Comparison of ENCODE assay signal across 27 cellular contexts in genomic region chr2:1501196-1501851, GRCh38.
"Had no signal": no experiment of that assay in that cellular context is flagged by ENCODE, and none has a peak within 500 bp of the region (broad histone marks: within the 10 kb centered on the region; RNA-seq: fewer than 3 reads in every experiment).

No MANE protein-coding gene starts in this region.

- H3K36me3 ChIP-seq: cardiac muscle cell, ovary, right atrium auricular region had no signal

- H3K4me3 Mint-ChIP-seq: activated CD8-positive, alpha-beta memory T cell treated with anti-CD3 and anti-CD28 coated beads, Interleukin-2, amount 10 ng/mL, durations not matched to agents 7 days and 5 days; activated CD8-positive, alpha-beta T cell treated with anti-CD3 and anti-CD28 coated beads for 36 hours; activated T-helper 1 cell treated with anti-CD3 and anti-CD28 coated beads, Interleukin-12 subunit alpha, Interleukin-12 subunit beta, Interleukin-2, Interleukin-4 antibody, amounts not matched to agents 30 ng/mL and 10 ng/mL and 1 ng/mL, durations not matched to agents 14 hours and 24 hours and 36 hours; mesothelial cell of epicardium; naive thymus-derived CD8-positive, alpha-beta T cell; stimulated activated naive B cell treated with anti-CD40 and anti-IgM and Interleukin-4, amounts not matched to agents 10 μg/mL and 1 μg/mL and 100 μg/mL, for 72 hours; T-helper 17 cell; type B pancreatic cell had no signal

- H3K4me1 Mint-ChIP-seq: activated CD8-positive, alpha-beta memory T cell treated with anti-CD3 and anti-CD28 coated beads, Interleukin-2, amount 10 ng/mL, durations not matched to agents 7 days and 5 days; mesothelial cell of epicardium; stimulated activated naive B cell treated with anti-CD40 and anti-IgM and Interleukin-4, amounts not matched to agents 10 μg/mL and 1 μg/mL and 100 μg/mL, for 72 hours had no signal

- DNase-seq: activated CD4-positive, alpha-beta T cell treated with anti-CD3 and anti-CD28 coated beads for 48 hours; activated CD8-positive, alpha-beta memory T cell treated with anti-CD3 and anti-CD28 coated beads, Interleukin-2, amount 10 ng/mL, durations not matched to agents 7 days and 5 days; activated CD8-positive, alpha-beta T cell treated with anti-CD3 and anti-CD28 coated beads for 36 hours; activated T-cell treated with anti-CD3 and anti-CD28 coated beads for 4 hours; body of pancreas; dermis blood vessel endothelial cell; effector CD8-positive, alpha-beta T cell; erythroblast; foreskin keratinocyte; mammary epithelial cell; psoas muscle; small intestine; stimulated activated CD4-positive, alpha-beta T cell treated with anti-CD3 and anti-CD28 coated beads, Interleukin-15, amount 100 ng/mL, for 24 hours; stimulated activated CD4-positive, alpha-beta T cell treated with anti-CD3 and anti-CD28 coated beads, Interleukin-2, amount 100 ng/mL, for 48 hours; stimulated activated CD8-positive, alpha-beta memory T cell treated with anti-CD3 and anti-CD28 coated beads, Interleukin-4, amount 100 ng/mL, for 48 hours; stimulated activated naive B cell treated with anti-CD40 and anti-IgM and Interleukin-4, amounts not matched to agents 10 μg/mL and 1 μg/mL and 100 μg/mL, for 72 hours; SW 1271; T-helper 17 cell; testis had no signal

- H3K9me3 Mint-ChIP-seq: activated CD8-positive, alpha-beta T cell treated with anti-CD3 and anti-CD28 coated beads for 36 hours; activated T-helper 1 cell treated with anti-CD3 and anti-CD28 coated beads, Interleukin-12 subunit alpha, Interleukin-12 subunit beta, Interleukin-2, Interleukin-4 antibody, amounts not matched to agents 30 ng/mL and 10 ng/mL and 1 ng/mL, durations not matched to agents 14 hours and 24 hours and 36 hours; mesothelial cell of epicardium; naive thymus-derived CD8-positive, alpha-beta T cell; stimulated activated naive B cell treated with anti-CD40 and anti-IgM and Interleukin-4, amounts not matched to agents 10 μg/mL and 1 μg/mL and 100 μg/mL, for 72 hours; type B pancreatic cell had no signal

- H3K27ac ChIP-seq: body of pancreas, cardiac muscle cell, foreskin keratinocyte, ovary, psoas muscle, right atrium auricular region, SK-N-MC, testis had no signal

- H3K36me3 Mint-ChIP-seq: activated CD8-positive, alpha-beta memory T cell treated with anti-CD3 and anti-CD28 coated beads, Interleukin-2, amount 10 ng/mL, durations not matched to agents 7 days and 5 days; mesothelial cell of epicardium; naive thymus-derived CD8-positive, alpha-beta T cell; stimulated activated naive B cell treated with anti-CD40 and anti-IgM and Interleukin-4, amounts not matched to agents 10 μg/mL and 1 μg/mL and 100 μg/mL, for 72 hours; type B pancreatic cell had no signal

- ATAC-seq: activated CD8-positive, alpha-beta memory T cell treated with anti-CD3 and anti-CD28 coated beads, Interleukin-2, amount 10 ng/mL, durations not matched to agents 7 days and 5 days; activated CD8-positive, alpha-beta T cell treated with anti-CD3 and anti-CD28 coated beads for 36 hours; body of pancreas; foreskin keratinocyte; naive thymus-derived CD8-positive, alpha-beta T cell; psoas muscle; stimulated activated naive B cell treated with anti-CD40 and anti-IgM and Interleukin-4, amounts not matched to agents 10 μg/mL and 1 μg/mL and 100 μg/mL, for 72 hours; T-helper 17 cell had no signal

- H3K27ac Mint-ChIP-seq: activated CD8-positive, alpha-beta memory T cell treated with anti-CD3 and anti-CD28 coated beads, Interleukin-2, amount 10 ng/mL, durations not matched to agents 7 days and 5 days; activated CD8-positive, alpha-beta T cell treated with anti-CD3 and anti-CD28 coated beads for 36 hours; activated T-helper 1 cell treated with anti-CD3 and anti-CD28 coated beads, Interleukin-12 subunit alpha, Interleukin-12 subunit beta, Interleukin-2, Interleukin-4 antibody, amounts not matched to agents 30 ng/mL and 10 ng/mL and 1 ng/mL, durations not matched to agents 14 hours and 24 hours and 36 hours; mesothelial cell of epicardium; naive thymus-derived CD8-positive, alpha-beta T cell; stimulated activated naive B cell treated with anti-CD40 and anti-IgM and Interleukin-4, amounts not matched to agents 10 μg/mL and 1 μg/mL and 100 μg/mL, for 72 hours; type B pancreatic cell had no signal

- H3K9me3 ChIP-seq: body of pancreas, ovary, psoas muscle, right atrium auricular region, testis had no signal

- H3K27me3 ChIP-seq: body of pancreas, cardiac muscle cell, foreskin keratinocyte, ovary, right atrium auricular region, testis had no signal

- H3K4me3 ChIP-seq: body of pancreas, cardiac muscle cell, ovary, psoas muscle, right atrium auricular region, SK-N-MC, testis had no signal

- H3K4me1 ChIP-seq: body of pancreas, foreskin keratinocyte, psoas muscle, right atrium auricular region, testis had no signal

- H3K27me3 Mint-ChIP-seq: activated CD8-positive, alpha-beta memory T cell treated with anti-CD3 and anti-CD28 coated beads, Interleukin-2, amount 10 ng/mL, durations not matched to agents 7 days and 5 days; activated CD8-positive, alpha-beta T cell treated with anti-CD3 and anti-CD28 coated beads for 36 hours; naive thymus-derived CD8-positive, alpha-beta T cell; T-helper 17 cell had no signal
